ENCODE assay signal across 12 cellular contexts in the genomic region with DNA sequence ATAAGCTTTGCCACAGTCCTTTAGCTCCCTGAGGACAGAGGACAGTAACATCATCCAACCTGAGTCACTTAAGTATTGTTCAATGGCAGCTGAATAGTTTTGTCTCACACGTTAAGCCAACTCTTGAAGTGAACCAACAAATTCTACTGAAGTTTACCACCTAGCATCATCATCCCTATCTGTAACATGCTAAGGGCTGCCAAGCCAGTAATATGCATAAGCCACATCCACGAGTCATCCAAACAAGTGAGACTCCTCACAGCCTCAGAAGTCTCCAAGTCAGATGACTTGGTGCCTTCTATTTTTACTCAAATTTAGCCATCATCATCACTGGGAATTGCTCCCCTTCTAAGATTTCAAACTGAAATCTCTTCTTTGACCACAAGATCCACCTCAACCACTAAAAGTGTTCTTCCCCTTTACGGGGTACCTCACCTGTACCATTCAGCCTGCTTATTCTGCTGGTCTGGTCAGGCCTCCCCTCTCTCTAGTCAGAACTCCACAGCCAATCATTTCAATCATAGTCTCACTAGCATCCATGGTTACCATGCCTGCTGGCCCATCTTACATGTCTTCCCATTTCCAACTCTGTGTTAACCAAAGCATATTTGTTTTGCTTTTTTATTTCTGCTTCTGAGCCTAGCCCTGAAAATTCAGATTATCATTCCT.
DNase-seq lines count a peak whose midpoint lies in the region; ATAC-seq and FAIRE-seq lines count a peak whose summit lies in the region.
"Had no signal": no experiment of that assay in that cellular context is flagged by ENCODE, and none has a peak within 500 bp of the region (broad histone marks: within the 10 kb centered on the region; RNA-seq: fewer than 3 reads in every experiment).

No MANE protein-coding gene starts in this region.

- H3K9me3 ChIP-seq in neuronal stem cell (replicated peaks in 1 of 2; ENCODE audit: control insufficient read depth in 2 of 2, insufficient read depth in 1 of 2, low read depth in 1 of 2, low read length in 2 of 2) = no peaks in the 10 kb centered on the region
- H3K9me3 ChIP-seq in aorta (ENCODE audit: control insufficient read depth, low read length) = no peaks in the 10 kb centered on the region
- H3K9me3 ChIP-seq: BLaER1, heart left ventricle had no signal

- peak; percentile 45 for DNase-seq in activated CD8-positive, alpha-beta memory T cell treated with anti-CD3 and anti-CD28 coated beads, Interleukin-2, amount 10 ng/mL, durations not matched to agents 7 days and 5 days
- DNase-seq in activated CD8-positive, alpha-beta memory T cell treated with anti-CD3 and anti-CD28 coated beads, Interleukin-2, amount 50 U/mL, for 48 hours = no peak
- DNase-seq in RCC 7860 (ENCODE audit: low spot score) (peak; percentile 54), epithelial cell of prostate (ENCODE audit: low read depth, low spot score) (peak; percentile 52), neuronal stem cell (ENCODE audit: low spot score) (no peak), aorta (no peak)
- peak; percentile 61 for DNase-seq in stimulated activated CD4-positive, alpha-beta T cell treated with anti-CD3 and anti-CD28 coated beads, Interleukin-1b, Interleukin-23, amount 100 ng/mL, for 48 hours
- DNase-seq: heart left ventricle, NCI-H2171, SIG-M5 had no signal

- H3K4ac ChIP-seq in neuronal stem cell (ENCODE audit: low read length) = no peak overlapping the region

- no peak overlapping the region for H2BK5ac ChIP-seq in neuronal stem cell (ENCODE audit: low read length)

- H3K36me3 ChIP-seq in neuronal stem cell (replicated peaks in 1 of 2; ENCODE audit: control insufficient read depth in 2 of 2, insufficient read depth in 2 of 2, low read length in 2 of 2) (no peaks in the 10 kb centered on the region), aorta (ENCODE audit: control insufficient read depth in 1 of 2, insufficient read depth in 2 of 2, low read length in 1 of 2) (no peaks in the 10 kb centered on the region)
- H3K36me3 ChIP-seq: heart left ventricle had no signal

- H3K36me3 Mint-ChIP-seq in activated CD8-positive, alpha-beta memory T cell treated with anti-CD3 and anti-CD28 coated beads, Interleukin-2, amount 10 ng/mL, durations not matched to agents 7 days and 5 days = peaks cover 4% of the 10 kb centered on the region

- H3K27ac Mint-ChIP-seq in activated CD8-positive, alpha-beta memory T cell treated with anti-CD3 and anti-CD28 coated beads, Interleukin-2, amount 10 ng/mL, durations not matched to agents 7 days and 5 days = no peak overlapping the region

- WGBS in neuronal stem cell (ENCODE audit: extremely low coverage in 2 of 2, insufficient read length in 2 of 2, insufficient replicate concordance in 1 of 2), 2 donors = no CpG with 5 or more reads among the region's 3 CpGs
- 92 to 94% methylated on average over 3 of the region's 3 CpGs for WGBS in aorta, 2 donors

- H2BK120ac ChIP-seq in neuronal stem cell (ENCODE audit: low read depth, low read length) = no peak overlapping the region

- H3K4me3 Mint-ChIP-seq in activated CD8-positive, alpha-beta memory T cell treated with anti-CD3 and anti-CD28 coated beads, Interleukin-2, amount 10 ng/mL, durations not matched to agents 7 days and 5 days = no peak overlapping the region

- H4K91ac ChIP-seq in neuronal stem cell (ENCODE audit: low read depth, low read length, poor library complexity) = no peak overlapping the region

- H3K27me3 Mint-ChIP-seq in activated CD8-positive, alpha-beta memory T cell treated with anti-CD3 and anti-CD28 coated beads, Interleukin-2, amount 10 ng/mL, durations not matched to agents 7 days and 5 days = no peaks in the 10 kb centered on the region

- no peak overlapping the region for H3K4me2 ChIP-seq in neuronal stem cell (ENCODE audit: insufficient read depth, low read length, poor library complexity, severe bottlenecking)
- H3K4me2 ChIP-seq: BLaER1 had no signal

- H3K9me3 Mint-ChIP-seq in activated CD8-positive, alpha-beta memory T cell treated with anti-CD3 and anti-CD28 coated beads, Interleukin-2, amount 10 ng/mL, durations not matched to agents 7 days and 5 days (ENCODE audit: low read depth) = no peaks in the 10 kb centered on the region

- H3K14ac ChIP-seq in neuronal stem cell (ENCODE audit: low read length) = no peak overlapping the region

- no peak overlapping the region for H2BK15ac ChIP-seq in neuronal stem cell (ENCODE audit: low read length)

- H2AK5ac ChIP-seq in neuronal stem cell (ENCODE audit: low read depth, low read length) = no peak overlapping the region

- H4K8ac ChIP-seq in neuronal stem cell (ENCODE audit: low read depth, low read length) = no peak overlapping the region

- H3K4me1 ChIP-seq in neuronal stem cell (ENCODE audit: control insufficient read depth in 2 of 2, insufficient read depth in 1 of 2, low read depth in 1 of 2, low read length in 2 of 2) = no peaks in the 10 kb centered on the region
- no peaks in the 10 kb centered on the region for H3K4me1 ChIP-seq in aorta (ENCODE audit: control insufficient read depth in 1 of 2, insufficient read depth in 2 of 2, low read length in 2 of 2)
- H3K4me1 ChIP-seq: BLaER1 had no signal

- no peak overlapping the region for H3K18ac ChIP-seq in neuronal stem cell (ENCODE audit: low read length)

- no peak overlapping the region for H3K23ac ChIP-seq in neuronal stem cell (ENCODE audit: low read depth, low read length, poor library complexity)

- ATAC-seq in activated CD8-positive, alpha-beta memory T cell treated with anti-CD3 and anti-CD28 coated beads, Interleukin-2, amount 10 ng/mL, durations not matched to agents 7 days and 5 days = peak; percentile 80
- no peak for ATAC-seq in aorta (ENCODE audit: low FRiP score)
- no peak for ATAC-seq in HG02642 (IDR thresholded peaks at IDR 0.05; ENCODE audit: poor library complexity, unreplicated experiment)
- ATAC-seq: heart left ventricle had no signal

- H3K27me3 ChIP-seq in neuronal stem cell (ENCODE audit: control insufficient read depth in 3 of 3, insufficient read depth in 3 of 3, low read depth in 1 of 3, low read length in 3 of 3) (no peaks in the 10 kb centered on the region), aorta (ENCODE audit: control insufficient read depth in 1 of 2, insufficient read depth in 2 of 2, low read length in 1 of 2) (no peaks in the 10 kb centered on the region)
- H3K27me3 ChIP-seq: BLaER1, heart left ventricle had no signal

- H2AFZ ChIP-seq in neuronal stem cell (ENCODE audit: low read length) = no peak overlapping the region

- H3K27ac ChIP-seq in epithelial cell of prostate (no peak overlapping the region), neuronal stem cell (replicated peaks; ENCODE audit: low read length) (no peak overlapping the region), aorta (ENCODE audit: low read depth in 1 of 2, low read length in 2 of 2) (no peak overlapping the region)
- H3K27ac ChIP-seq: BLaER1, heart left ventricle had no signal

- intact Hi-C loops in aorta (cut with DNase I) = no loop called here

- peak; percentile 45 for FAIRE-seq in RCC 7860 (lab: Jason Lieb, UNC)

- H3K9ac ChIP-seq in neuronal stem cell (ENCODE audit: low read depth, low read length, poor library complexity) = no peak overlapping the region
- H3K9ac ChIP-seq: BLaER1 had no signal

- no peaks in the 10 kb centered on the region for H3K79me1 ChIP-seq in neuronal stem cell (ENCODE audit: low read depth, low read length)

- CTCF ChIA-PET in activated CD8-positive, alpha-beta memory T cell treated with anti-CD3 and anti-CD28 coated beads, Interleukin-2, amount 10 ng/mL, durations not matched to agents 7 days and 5 days (lab: Charles Lee) = no interaction called here

- H3K4me3 ChIP-seq in neuronal stem cell (ENCODE audit: low read length in 2 of 2) (no peak overlapping the region), aorta (ENCODE audit: low read length in 2 of 2) (no peak overlapping the region)
- H3K4me3 ChIP-seq: BLaER1, heart left ventricle had no signal

- no peak overlapping the region for H2BK12ac ChIP-seq in neuronal stem cell (ENCODE audit: low read length)

- peaks cover 18% of the 10 kb centered on the region for H3K4me1 Mint-ChIP-seq in activated CD8-positive, alpha-beta memory T cell treated with anti-CD3 and anti-CD28 coated beads, Interleukin-2, amount 10 ng/mL, durations not matched to agents 7 days and 5 days

Comparison
In these comparisons a context has a peak if more than half of its experiments do, and no peak if none do; other contexts are left out.
1. DNase-seq: peak in activated CD8-positive, alpha-beta memory T cell treated with anti-CD3 and anti-CD28 coated beads, Interleukin-2, amount 10 ng/mL, durations not matched to agents 7 days and 5 days (single experiment), RCC 7860 (single experiment), epithelial cell of prostate (single experiment) and stimulated activated CD4-positive, alpha-beta T cell treated with anti-CD3 and anti-CD28 coated beads, Interleukin-1b, Interleukin-23, amount 100 ng/mL, for 48 hours (single experiment); none in activated CD8-positive, alpha-beta memory T cell treated with anti-CD3 and anti-CD28 coated beads, Interleukin-2, amount 50 U/mL, for 48 hours (single experiment), neuronal stem cell (single experiment) and aorta (0 of 2).